16 cellular contexts compared by ENCODE assay signal in genomic region chr7:119452401-119452800, GRCh38.
DNase-seq lines count a peak whose midpoint lies in the region; ATAC-seq and TF ChIP-seq lines count a peak whose summit lies in the region.
"Had no signal": no experiment of that assay in that cellular context is flagged by ENCODE, and none has a peak within 500 bp of the region (broad histone marks: within the 10 kb centered on the region; RNA-seq: fewer than 3 reads in every experiment).

No MANE protein-coding gene starts in this region.

- peaks cover 4 to 53% (median 20%) of the 10 kb centered on the region in 6 donors for H3K9me3 Mint-ChIP-seq in immature natural killer cell
- H3K9me3 Mint-ChIP-seq: GM23338 had no signal

- H3K4me1 ChIP-seq in PC-3 (ENCODE audit: insufficient read depth, low read length): peaks cover 13% of the 10 kb centered on the region; the same call in 1 of the 2 replicates
- H3K4me1 ChIP-seq: BLaER1 had no signal

- no peaks in the 10 kb centered on the region for H3F3A ChIP-seq in PC-3 (ENCODE audit: low read length, unreplicated experiment)

- H3K4me3 Mint-ChIP-seq in immature natural killer cell: no peak overlapping the region
- H3K4me3 Mint-ChIP-seq: CD8-positive, alpha-beta memory T cell; GM23338 had no signal

- no peaks in the 10 kb centered on the region for H3K9me3 ChIP-seq in PC-3 (ENCODE audit: low read length)
- H3K9me3 ChIP-seq: BLaER1 had no signal

- peak; percentile 91 for ATAC-seq in PC-3
- ATAC-seq in HG02938 (IDR thresholded peaks at IDR 0.05; ENCODE audit: unreplicated experiment): no peak
- ATAC-seq in GM18861 (IDR thresholded peaks at IDR 0.05; ENCODE audit: unreplicated experiment): no peak
- ATAC-seq: GM23338, HepG2 had no signal

- H3K36me3 Mint-ChIP-seq in immature natural killer cell: no peaks in the 10 kb centered on the region
- H3K36me3 Mint-ChIP-seq: CD8-positive, alpha-beta memory T cell had no signal

- H3K27me3 ChIP-seq in PC-3 (ENCODE audit: low read length): no peaks in the 10 kb centered on the region
- H3K27me3 ChIP-seq: BLaER1 had no signal

- POLR2A ChIA-PET in PC-3 (lab: Charles Lee; ENCODE audit: unreplicated experiment): no interaction called here

- peak overlapping the region; percentile 30; the same call in 1 of the 2 replicates for H3K27ac ChIP-seq in PC-3 (ENCODE audit: low read length)
- H3K27ac ChIP-seq: 22Rv1, BLaER1 had no signal

- H3K4me1 Mint-ChIP-seq in immature natural killer cell: no peaks in the 10 kb centered on the region
- H3K4me1 Mint-ChIP-seq: CD8-positive, alpha-beta memory T cell; GM23338 had no signal

- H3K9me2 ChIP-seq in PC-3 (replicated peaks; ENCODE audit: low read length): no peaks in the 10 kb centered on the region

- H2AFZ ChIP-seq in PC-3 (ENCODE audit: low read length): peak overlapping the region; percentile 59; the same call in 1 of the 2 replicates
- H2AFZ ChIP-seq: GM23338 had no signal

- no peak overlapping the region for H3K9ac ChIP-seq in PC-3 (ENCODE audit: low read length)
- H3K9ac ChIP-seq: BLaER1 had no signal

- no peaks in the 10 kb centered on the region for H3K79me2 ChIP-seq in PC-3 (ENCODE audit: low read length)

- BruUV-seq in PC-3 (replicated peaks; lab: Mats Ljungman, UMichigan): no TSS peak

- intact Hi-C loops in PC-3 (cut with micrococcal nuclease): loop anchor here (1.0 to 5.0 kb wide), 2 partner anchors 93 to 200 kb away; no protein-coding TSS in a partner anchor

- H3K27ac Mint-ChIP-seq in immature natural killer cell: no peak overlapping the region
- H3K27ac Mint-ChIP-seq: CD8-positive, alpha-beta memory T cell; GM23338 had no signal

- CTCF ChIA-PET in PC-3 (lab: Charles Lee): no interaction called here

- TF ChIP-seq CTCF in PC-3 (conservative IDR thresholded peaks at IDR 0.05; ENCODE audit: low read depth, low read length): no peak
- no peak for TF ChIP-seq CTCF in epithelial cell of esophagus (IDR thresholded peaks at IDR 0.05; ENCODE audit: insufficient read depth, low read depth, low read length, missing control alignments)

- DNase-seq in DMS53 (lab: John Stamatoyannopoulos, UW) (peak; percentile 28), DMS53 treated with DMSO at 0.1 percent for 48 hours (lab: John Stamatoyannopoulos, UW; ENCODE audit: unreplicated experiment) (no peak), PC-3 (peak; percentile 49), epithelial cell of esophagus (ENCODE audit: low read depth) (peak; percentile 2), NCI-H2227 treated with DMSO at 0.1 percent for 48 hours (lab: John Stamatoyannopoulos, UW) (no peak), immature natural killer cell (no peak)
- DNase-seq: AML-193; CD8-positive, alpha-beta memory T cell; DMS79; H7 had no signal

- H3K4me2 ChIP-seq in PC-3 (ENCODE audit: low read length): peak overlapping the region; percentile 65
- H3K4me2 ChIP-seq: BLaER1, GM23338 had no signal

- no peaks in the 10 kb centered on the region for H3K36me3 ChIP-seq in PC-3 (ENCODE audit: low read depth, low read length)
- H3K36me3 ChIP-seq: BLaER1 had no signal

- no peaks in the 10 kb centered on the region for H4K20me1 ChIP-seq in PC-3 (ENCODE audit: low read length)
- H4K20me1 ChIP-seq: BLaER1 had no signal

- H3K4me3 ChIP-seq in PC-3 (ENCODE audit: low read length) (0 out of 2 replicates have a peak overlapping the region, but pooled peaks have one; percentile 32), epithelial cell of esophagus (ENCODE audit: low read length) (no peak overlapping the region)
- H3K4me3 ChIP-seq: BLaER1, GM23338 had no signal

- H3K27me3 Mint-ChIP-seq in immature natural killer cell (ENCODE audit: low read depth in 3 of 3): no peaks in the 10 kb centered on the region
- H3K27me3 Mint-ChIP-seq: CD8-positive, alpha-beta memory T cell had no signal

Comparison
In these comparisons a context has a peak if more than half of its experiments do, and no peak if none do; other contexts are left out.
1. DNase-seq: peak in DMS53 (single experiment), PC-3 (single experiment) and epithelial cell of esophagus (single experiment); none in DMS53 treated with DMSO at 0.1 percent for 48 hours (single experiment), NCI-H2227 treated with DMSO at 0.1 percent for 48 hours (single experiment) and immature natural killer cell (0 of 3).